In the genomic region with DNA sequence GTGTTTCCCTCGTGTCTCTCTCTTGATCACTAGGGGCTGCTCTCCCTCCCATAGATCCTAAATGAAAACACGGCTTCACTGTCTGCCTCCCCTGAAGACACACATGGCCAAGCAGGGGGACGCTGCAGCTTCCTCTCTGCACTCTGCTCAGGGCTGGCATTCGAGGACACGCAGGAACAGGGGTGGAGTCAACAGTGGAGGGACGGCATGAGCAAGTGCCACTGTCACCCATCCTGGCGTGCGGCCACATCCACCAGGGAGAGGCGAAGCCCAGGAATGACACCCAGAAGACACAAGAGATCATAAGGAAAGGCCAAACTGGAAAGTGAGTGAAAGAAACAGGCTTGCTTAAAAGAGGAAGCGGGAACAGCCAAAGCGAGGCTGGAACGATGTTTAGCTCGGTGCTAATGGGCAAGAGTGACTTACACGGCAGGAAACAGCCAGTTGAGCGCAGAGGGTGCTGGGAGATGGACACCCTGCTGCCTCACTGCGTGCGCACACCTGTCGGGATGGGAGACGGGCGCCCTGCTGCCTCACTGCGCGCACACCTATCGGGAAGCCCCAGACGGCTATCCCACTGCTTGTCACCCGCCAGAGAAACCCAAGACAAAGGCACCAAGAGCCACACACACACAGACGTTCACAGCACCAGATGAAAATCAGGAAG, we compare ENCODE assay signal across 16 cellular contexts. TPM values are rescaled to one million over a fixed set of nuclear protein-coding genes. Genes with fewer than 3 reads are reported as not detected.
DNase-seq lines count a peak whose midpoint lies in the region; ATAC-seq, FAIRE-seq and TF ChIP-seq lines count a peak whose summit lies in the region.
"Had no signal": no experiment of that assay in that cellular context is flagged by ENCODE, and none has a peak within 500 bp of the region (broad histone marks: within the 10 kb centered on the region; RNA-seq: fewer than 3 reads in every experiment).

No MANE protein-coding gene starts in this region.

- H3K4me3 ChIP-seq in CD4-positive, alpha-beta memory T cell (ENCODE audit: low read length in 2 of 2), result no peak overlapping the region
- H3K4me3 ChIP-seq in kidney (ENCODE audit: low read length in 2 of 2) (no peak overlapping the region), mucosa of descending colon (no peak overlapping the region)
- H3K4me3 ChIP-seq: dorsolateral prefrontal cortex had no signal

- CTCF ChIA-PET in CD4-positive, alpha-beta memory T cell (lab: Charles Lee; ENCODE audit: partially characterized antibody), result interaction anchor here (0.7 kb wide), 1 partner anchor 139 kb away, joined by 3 read pairs; no protein-coding TSS in a partner anchor
- CTCF ChIA-PET in activated CD8-positive, alpha-beta T cell treated with anti-CD3 and anti-CD28 coated beads for 36 hours (lab: Charles Lee), result interaction anchor here (1.1 to 1.5 kb wide), 3 partner anchors 11 to 258 kb away, joined by 3 to 11 read pairs (median 4); no protein-coding TSS in a partner anchor

- H3K9me3 Mint-ChIP-seq in CD4-positive, alpha-beta memory T cell, result peaks cover 0 to 4% (median 0%) of the 10 kb centered on the region in 8 donors
- no peaks in the 10 kb centered on the region for H3K9me3 Mint-ChIP-seq in activated CD8-positive, alpha-beta T cell treated with anti-CD3 and anti-CD28 coated beads for 36 hours
- no peaks in the 10 kb centered on the region for H3K9me3 Mint-ChIP-seq in immature natural killer cell

- H3K4me1 Mint-ChIP-seq in CD4-positive, alpha-beta memory T cell, result peaks cover 11 to 28% (median 18%) of the 10 kb centered on the region in 4 donors
- H3K4me1 Mint-ChIP-seq in activated CD8-positive, alpha-beta T cell treated with anti-CD3 and anti-CD28 coated beads for 36 hours (ENCODE audit: low read depth), result peaks cover 6% of the 10 kb centered on the region
- peaks cover 14 to 16% of the 10 kb centered on the region in 2 donors for H3K4me1 Mint-ChIP-seq in immature natural killer cell

- POLR2A ChIA-PET in CD4-positive, alpha-beta memory T cell (lab: Charles Lee; ENCODE audit: partially characterized antibody), result no interaction called here
- POLR2A ChIA-PET in activated CD8-positive, alpha-beta T cell treated with anti-CD3 and anti-CD28 coated beads for 36 hours (lab: Charles Lee), result interaction anchor here (0.8 kb wide), 1 partner anchor 142 kb away, joined by 3 read pairs; no protein-coding TSS in a partner anchor

- H3K4me1 ChIP-seq in CD4-positive, alpha-beta memory T cell (ENCODE audit: insufficient read depth, low read length), result peaks cover 11% of the 10 kb centered on the region
- H3K4me1 ChIP-seq in kidney (ENCODE audit: control insufficient read depth in 1 of 2, insufficient read depth in 1 of 2, low read depth in 1 of 2, low read length in 2 of 2), result peaks cover 3 to 7% of the 10 kb centered on the region in 2 donors
- H3K4me1 ChIP-seq in mucosa of descending colon (ENCODE audit: low read depth), result no peaks in the 10 kb centered on the region

- DNase-seq in CD4-positive, alpha-beta memory T cell, result no peak
- DNase-seq in Kasumi-1 (lab: John Stamatoyannopoulos, UW) (peak; percentile 79 to 81), kidney (peak; percentile 53), KG1 (lab: John Stamatoyannopoulos, UW) (no peak), immature natural killer cell (no peak), occipital lobe (lab: John Stamatoyannopoulos, UW) (no peak), mucosa of descending colon (no peak)
- no peak for DNase-seq in activated CD8-positive, alpha-beta T cell treated with anti-CD3 and anti-CD28 coated beads for 36 hours
- DNase-seq: activated CD4-positive, alpha-beta T cell treated with anti-CD3 and anti-CD28 coated beads, Interleukin-2, amount 50 U/mL, for 48 hours; dorsolateral prefrontal cortex; left colon; NCI-H69; SK-N-SH; stimulated activated naive CD4-positive, alpha-beta T cell had no signal

- H3K9me3 ChIP-seq in CD4-positive, alpha-beta memory T cell (ENCODE audit: control insufficient read depth in 1 of 2, low read length in 2 of 2), result no peaks in the 10 kb centered on the region
- no peaks in the 10 kb centered on the region for H3K9me3 ChIP-seq in kidney (ENCODE audit: control insufficient read depth in 1 of 2, low read length in 2 of 2)
- no peaks in the 10 kb centered on the region for H3K9me3 ChIP-seq in mucosa of descending colon
- H3K9me3 ChIP-seq: SK-N-SH had no signal

- no peak for TF ChIP-seq CTCF in activated CD8-positive, alpha-beta T cell treated with anti-CD3 and anti-CD28 coated beads for 36 hours (IDR thresholded peaks at IDR 0.05)
- TF ChIP-seq CTCF in kidney (IDR thresholded peaks at IDR 0.05; ENCODE audit: borderline replicate concordance, extremely low read depth, insufficient read depth), result no peak
- no peak for TF ChIP-seq CTCF in mucosa of descending colon (IDR thresholded peaks at IDR 0.05)

- no peak for FAIRE-seq in kidney (lab: Jason Lieb, UNC)
- FAIRE-seq: frontal cortex had no signal

- peak overlapping the region in 1 of 8 donors; percentile 20 for H3K4me3 Mint-ChIP-seq in CD4-positive, alpha-beta memory T cell
- no peak overlapping the region for H3K4me3 Mint-ChIP-seq in activated CD8-positive, alpha-beta T cell treated with anti-CD3 and anti-CD28 coated beads for 36 hours
- no peak overlapping the region for H3K4me3 Mint-ChIP-seq in immature natural killer cell

- peak overlapping the region in 4 of 7 donors; percentile 55 to 87 (median 71) for H3K27ac Mint-ChIP-seq in CD4-positive, alpha-beta memory T cell
- peak overlapping the region; percentile 10 for H3K27ac Mint-ChIP-seq in activated CD8-positive, alpha-beta T cell treated with anti-CD3 and anti-CD28 coated beads for 36 hours
- H3K27ac Mint-ChIP-seq in immature natural killer cell, result peak overlapping the region in 2 of 6 donors; percentile 3 to 22

- ATAC-seq in activated CD8-positive, alpha-beta T cell treated with anti-CD3 and anti-CD28 coated beads for 36 hours, result no peak
- ATAC-seq in mucosa of descending colon, result no peak
- ATAC-seq: HCT116, left colon had no signal

- H3K36me3 ChIP-seq in CD4-positive, alpha-beta memory T cell (ENCODE audit: insufficient read depth, low read length), result peaks cover 45% of the 10 kb centered on the region
- H3K36me3 ChIP-seq in kidney (ENCODE audit: control insufficient read depth in 1 of 2, insufficient read depth in 2 of 2, low read length in 2 of 2), result peaks cover 18 to 24% of the 10 kb centered on the region in 2 donors
- peaks cover 2% of the 10 kb centered on the region for H3K36me3 ChIP-seq in mucosa of descending colon (ENCODE audit: low read depth)

- H3K36me3 Mint-ChIP-seq in CD4-positive, alpha-beta memory T cell, result peaks cover 36 to 53% of the 10 kb centered on the region in 2 donors
- peaks cover 36% of the 10 kb centered on the region for H3K36me3 Mint-ChIP-seq in activated CD8-positive, alpha-beta T cell treated with anti-CD3 and anti-CD28 coated beads for 36 hours (ENCODE audit: low read depth)
- peaks cover 0 to 15% (median 6%) of the 10 kb centered on the region in 3 donors for H3K36me3 Mint-ChIP-seq in immature natural killer cell

- intact Hi-C loops in CD4-positive, alpha-beta memory T cell (cut with micrococcal nuclease), result no loop called here
- intact Hi-C loops in activated CD8-positive, alpha-beta T cell treated with anti-CD3 and anti-CD28 coated beads for 36 hours (cut with micrococcal nuclease), result no loop called here
- intact Hi-C loops in kidney (cut with DNase I) (no loop called here), mucosa of descending colon (cut with DNase I, micrococcal nuclease) (loop anchor here in 1 of 2 donors (10.0 kb wide), 1 partner anchor 135 kb away; no protein-coding TSS in a partner anchor)

- no peaks in the 10 kb centered on the region for H3K27me3 ChIP-seq in CD4-positive, alpha-beta memory T cell (ENCODE audit: insufficient read depth, low read length)
- H3K27me3 ChIP-seq: dorsolateral prefrontal cortex had no signal

- H3K9ac ChIP-seq in kidney (ENCODE audit: low read length in 2 of 2), result no peak overlapping the region
- H3K9ac ChIP-seq: SK-N-SH had no signal

- no peak overlapping the region for H3K27ac ChIP-seq in CD4-positive, alpha-beta memory T cell (ENCODE audit: low read depth, low read length)
- H3K27ac ChIP-seq in kidney (ENCODE audit: low read depth in 2 of 2, low read length in 2 of 2), result no peak overlapping the region
- H3K27ac ChIP-seq: dorsolateral prefrontal cortex had no signal

- H3K27me3 Mint-ChIP-seq in CD4-positive, alpha-beta memory T cell, result no peaks in the 10 kb centered on the region
- no peaks in the 10 kb centered on the region for H3K27me3 Mint-ChIP-seq in activated CD8-positive, alpha-beta T cell treated with anti-CD3 and anti-CD28 coated beads for 36 hours
- H3K27me3 Mint-ChIP-seq in immature natural killer cell (ENCODE audit: low read depth in 3 of 3), result peaks cover 0 to 4% (median 2%) of the 10 kb centered on the region in 3 donors

RNA-seq across cellular contexts. Expression of a gene that starts 13.6 kb away (rescaled TPM):
- total RNA-seq in CD4-positive, alpha-beta memory T cell, result 1 to 10 TPM; 2.4 to 3.3 TPM
- under 1 TPM in 1 of 2 donors, not detected in 1; 0.31 TPM for polyA plus RNA-seq in CD4-positive, alpha-beta memory T cell
- total RNA-seq in activated CD8-positive, alpha-beta T cell treated with anti-CD3 and anti-CD28 coated beads for 36 hours, result 1 to 10 TPM; 2.6 to 4.9 TPM
- total RNA-seq in kidney, result 3.1 TPM
- 9.9 TPM for polyA plus RNA-seq in kidney (ENCODE audit: insufficient read depth, low read depth, low replicate concordance)
- not detected for polyA plus RNA-seq in immature natural killer cell
- total RNA-seq in occipital lobe, result not detected
- 10 to 100 TPM; 21.5 to 54.0 (median 36.5) TPM for total RNA-seq in mucosa of descending colon
- total RNA-seq: frontal cortex had no signal

RNA-seq across cellular contexts. Expression of a gene that starts 13.6 kb away (rescaled TPM):
- 10 to 100 TPM; 82.8 to 92.9 TPM for total RNA-seq in CD4-positive, alpha-beta memory T cell
- polyA plus RNA-seq in CD4-positive, alpha-beta memory T cell, result 10 to 100 TPM; 79.4 to 96.7 TPM
- total RNA-seq in activated CD8-positive, alpha-beta T cell treated with anti-CD3 and anti-CD28 coated beads for 36 hours, result 10 to 100 TPM; 52.3 to 59.2 TPM
- total RNA-seq in kidney (56.6 TPM), occipital lobe (39.6 TPM), mucosa of descending colon (10 to 100 TPM; 49.8 to 65.8 (median 61.1) TPM)
- polyA plus RNA-seq in kidney (ENCODE audit: insufficient read depth, low read depth, low replicate concordance) (57.4 TPM), immature natural killer cell (100 to 1,000 TPM in 1 of 3 donors, 10 to 100 TPM in 2; 77.8 to 105 (median 83.9) TPM)

RNA-seq across cellular contexts. Expression of a gene that starts 20.2 kb away (rescaled TPM):
- total RNA-seq in CD4-positive, alpha-beta memory T cell, result 10 to 100 TPM in 1 of 2 experiments, 1 to 10 TPM in 1; 9.6 to 11.5 TPM
- under 1 TPM in 1 of 2 donors, not detected in 1; 0.25 TPM for polyA plus RNA-seq in CD4-positive, alpha-beta memory T cell
- 1 to 10 TPM; 4.9 to 5.6 TPM for total RNA-seq in activated CD8-positive, alpha-beta T cell treated with anti-CD3 and anti-CD28 coated beads for 36 hours
- 4.6 TPM for total RNA-seq in kidney
- polyA plus RNA-seq in kidney (ENCODE audit: insufficient read depth, low read depth, low replicate concordance), result 4.6 TPM
- polyA plus RNA-seq in immature natural killer cell, result not detected
- total RNA-seq in occipital lobe, result 2.2 TPM
- total RNA-seq in mucosa of descending colon, result 1 to 10 TPM; 3.5 to 5.4 (median 4.5) TPM

RNA-seq across cellular contexts. Expression of a gene that starts 28.0 kb away (rescaled TPM):
- 10 to 100 TPM; 23.0 to 23.7 TPM for total RNA-seq in CD4-positive, alpha-beta memory T cell
- polyA plus RNA-seq in CD4-positive, alpha-beta memory T cell, result 10 to 100 TPM in 1 of 2 donors, 1 to 10 TPM in 1; 5.4 to 14.4 TPM
- 10 to 100 TPM; 13.1 to 14.3 TPM for total RNA-seq in activated CD8-positive, alpha-beta T cell treated with anti-CD3 and anti-CD28 coated beads for 36 hours
- total RNA-seq in kidney (20.3 TPM), occipital lobe (27.1 TPM), mucosa of descending colon (10 to 100 TPM in 1 of 3 donors, 1 to 10 TPM in 2; 7.3 to 12.5 (median 9.0) TPM)
- polyA plus RNA-seq in kidney (ENCODE audit: insufficient read depth, low read depth, low replicate concordance) (13.7 TPM), immature natural killer cell (10 to 100 TPM in 1 of 3 donors, 1 to 10 TPM in 2; 5.3 to 13.9 (median 9.9) TPM)

RNA-seq across cellular contexts. Expression of a gene that starts 28.3 kb away (rescaled TPM):
- total RNA-seq in CD4-positive, alpha-beta memory T cell, result 100 to 1,000 TPM; 125 to 138 TPM
- polyA plus RNA-seq in CD4-positive, alpha-beta memory T cell, result 100 to 1,000 TPM in 1 of 2 donors, 10 to 100 TPM in 1; 97.4 to 106 TPM
- 10 to 100 TPM; 81.5 to 87.5 TPM for total RNA-seq in activated CD8-positive, alpha-beta T cell treated with anti-CD3 and anti-CD28 coated beads for 36 hours
- total RNA-seq in kidney, result 160 TPM
- polyA plus RNA-seq in kidney (ENCODE audit: insufficient read depth, low read depth, low replicate concordance), result 143 TPM
- polyA plus RNA-seq in immature natural killer cell, result 100 to 1,000 TPM; 157 to 240 (median 194) TPM
- 18.4 TPM for total RNA-seq in occipital lobe
- total RNA-seq in mucosa of descending colon, result 100 to 1,000 TPM; 169 to 257 (median 226) TPM

Comparison
In these comparisons a context has a peak if more than half of its experiments do, and no peak if none do; other contexts are left out.
1. DNase-seq: peak in Kasumi-1 (2 of 2) and kidney (single experiment); none in CD4-positive, alpha-beta memory T cell (0 of 5), activated CD8-positive, alpha-beta T cell treated with anti-CD3 and anti-CD28 coated beads for 36 hours (single experiment), KG1 (single experiment), immature natural killer cell (0 of 3), occipital lobe (single experiment) and mucosa of descending colon (0 of 3).